1 cellular context compared by ENCODE assay signal in the genomic region with DNA sequence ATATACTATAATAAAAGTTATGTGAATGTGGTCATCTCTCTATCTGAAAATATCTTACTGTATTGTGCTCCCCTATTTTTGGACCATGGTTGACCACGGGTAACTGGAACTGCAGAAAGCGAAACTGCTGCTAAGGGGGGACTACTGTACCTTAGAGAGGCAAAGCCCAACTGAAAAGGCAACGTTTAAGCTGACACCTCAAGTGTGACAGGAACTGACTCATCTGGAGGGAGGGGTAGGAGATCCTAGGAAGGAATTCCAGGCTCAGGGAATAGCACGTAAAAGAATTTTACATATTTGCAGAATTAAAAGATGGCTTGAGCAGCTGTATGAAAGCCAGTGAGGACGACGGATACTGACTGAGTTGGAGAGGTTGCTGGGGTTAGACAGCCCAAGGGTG.
TF ChIP-seq lines count a peak whose summit lies in the region.

No MANE protein-coding gene starts in this region.

TF ChIP-seq in HepG2, 621 proteins besides CTCF, POLR2A, EP300 and RAD21 (continued from another document and continues in another):
- TF ChIP-seq, protein P1, sequence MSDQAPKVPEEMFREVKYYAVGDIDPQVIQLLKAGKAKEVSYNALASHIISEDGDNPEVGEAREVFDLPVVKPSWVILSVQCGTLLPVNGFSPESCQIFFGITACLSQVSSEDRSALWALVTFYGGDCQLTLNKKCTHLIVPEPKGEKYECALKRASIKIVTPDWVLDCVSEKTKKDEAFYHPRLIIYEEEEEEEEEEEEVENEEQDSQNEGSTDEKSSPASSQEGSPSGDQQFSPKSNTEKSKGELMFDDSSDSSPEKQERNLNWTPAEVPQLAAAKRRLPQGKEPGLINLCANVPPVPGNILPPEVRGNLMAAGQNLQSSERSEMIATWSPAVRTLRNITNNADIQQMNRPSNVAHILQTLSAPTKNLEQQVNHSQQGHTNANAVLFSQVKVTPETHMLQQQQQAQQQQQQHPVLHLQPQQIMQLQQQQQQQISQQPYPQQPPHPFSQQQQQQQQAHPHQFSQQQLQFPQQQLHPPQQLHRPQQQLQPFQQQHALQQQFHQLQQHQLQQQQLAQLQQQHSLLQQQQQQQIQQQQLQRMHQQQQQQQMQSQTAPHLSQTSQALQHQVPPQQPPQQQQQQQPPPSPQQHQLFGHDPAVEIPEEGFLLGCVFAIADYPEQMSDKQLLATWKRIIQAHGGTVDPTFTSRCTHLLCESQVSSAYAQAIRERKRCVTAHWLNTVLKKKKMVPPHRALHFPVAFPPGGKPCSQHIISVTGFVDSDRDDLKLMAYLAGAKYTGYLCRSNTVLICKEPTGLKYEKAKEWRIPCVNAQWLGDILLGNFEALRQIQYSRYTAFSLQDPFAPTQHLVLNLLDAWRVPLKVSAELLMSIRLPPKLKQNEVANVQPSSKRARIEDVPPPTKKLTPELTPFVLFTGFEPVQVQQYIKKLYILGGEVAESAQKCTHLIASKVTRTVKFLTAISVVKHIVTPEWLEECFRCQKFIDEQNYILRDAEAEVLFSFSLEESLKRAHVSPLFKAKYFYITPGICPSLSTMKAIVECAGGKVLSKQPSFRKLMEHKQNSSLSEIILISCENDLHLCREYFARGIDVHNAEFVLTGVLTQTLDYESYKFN (CRISPR knock-in tag; conservative IDR thresholded peaks at IDR 0.05): peak; percentile 55
- TF ChIP-seq, protein P2, sequence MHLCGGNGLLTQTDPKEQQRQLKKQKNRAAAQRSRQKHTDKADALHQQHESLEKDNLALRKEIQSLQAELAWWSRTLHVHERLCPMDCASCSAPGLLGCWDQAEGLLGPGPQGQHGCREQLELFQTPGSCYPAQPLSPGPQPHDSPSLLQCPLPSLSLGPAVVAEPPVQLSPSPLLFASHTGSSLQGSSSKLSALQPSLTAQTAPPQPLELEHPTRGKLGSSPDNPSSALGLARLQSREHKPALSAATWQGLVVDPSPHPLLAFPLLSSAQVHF (CRISPR knock-in tag; IDR thresholded peaks at IDR 0.05): no peak
- TF ChIP-seq ZSCAN20 (CRISPR knock-in tag; IDR thresholded peaks at IDR 0.05; ENCODE audit: borderline replicate concordance) (no peak), KMT2A (CRISPR knock-in tag; IDR thresholded peaks at IDR 0.05) (no peak), ZNF317 (CRISPR knock-in tag; IDR thresholded peaks at IDR 0.05) (no peak), JUN (CRISPR knock-in tag; IDR thresholded peaks at IDR 0.05) (no peak; the same call in 1 of the 2 replicates), ZNF883 (CRISPR knock-in tag; IDR thresholded peaks at IDR 0.05; ENCODE audit: not compliant biosample characterization) (no peak), ZNF260 (CRISPR knock-in tag; IDR thresholded peaks at IDR 0.05; ENCODE audit: borderline replicate concordance, low read depth) (no peak), ZNF629 (CRISPR knock-in tag; conservative IDR thresholded peaks at IDR 0.05) (no peak), ZNF510 (CRISPR knock-in tag; IDR thresholded peaks at IDR 0.05; ENCODE audit: low read depth) (no peak), KLF11 (CRISPR knock-in tag; IDR thresholded peaks at IDR 0.05) (no peak), ZNF878 (CRISPR knock-in tag; IDR thresholded peaks at IDR 0.05) (no peak), ZNF839 (CRISPR knock-in tag; IDR thresholded peaks at IDR 0.05; ENCODE audit: borderline replicate concordance) (no peak), ZNF773 (CRISPR knock-in tag; IDR thresholded peaks at IDR 0.05; ENCODE audit: borderline replicate concordance) (no peak)
- TF ChIP-seq, protein P3, sequence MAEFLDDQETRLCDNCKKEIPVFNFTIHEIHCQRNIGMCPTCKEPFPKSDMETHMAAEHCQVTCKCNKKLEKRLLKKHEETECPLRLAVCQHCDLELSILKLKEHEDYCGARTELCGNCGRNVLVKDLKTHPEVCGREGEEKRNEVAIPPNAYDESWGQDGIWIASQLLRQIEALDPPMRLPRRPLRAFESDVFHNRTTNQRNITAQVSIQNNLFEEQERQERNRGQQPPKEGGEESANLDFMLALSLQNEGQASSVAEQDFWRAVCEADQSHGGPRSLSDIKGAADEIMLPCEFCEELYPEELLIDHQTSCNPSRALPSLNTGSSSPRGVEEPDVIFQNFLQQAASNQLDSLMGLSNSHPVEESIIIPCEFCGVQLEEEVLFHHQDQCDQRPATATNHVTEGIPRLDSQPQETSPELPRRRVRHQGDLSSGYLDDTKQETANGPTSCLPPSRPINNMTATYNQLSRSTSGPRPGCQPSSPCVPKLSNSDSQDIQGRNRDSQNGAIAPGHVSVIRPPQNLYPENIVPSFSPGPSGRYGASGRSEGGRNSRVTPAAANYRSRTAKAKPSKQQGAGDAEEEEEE (CRISPR knock-in tag; IDR thresholded peaks at IDR 0.05; ENCODE audit: borderline replicate concordance): no peak
- TF ChIP-seq, protein P4, sequence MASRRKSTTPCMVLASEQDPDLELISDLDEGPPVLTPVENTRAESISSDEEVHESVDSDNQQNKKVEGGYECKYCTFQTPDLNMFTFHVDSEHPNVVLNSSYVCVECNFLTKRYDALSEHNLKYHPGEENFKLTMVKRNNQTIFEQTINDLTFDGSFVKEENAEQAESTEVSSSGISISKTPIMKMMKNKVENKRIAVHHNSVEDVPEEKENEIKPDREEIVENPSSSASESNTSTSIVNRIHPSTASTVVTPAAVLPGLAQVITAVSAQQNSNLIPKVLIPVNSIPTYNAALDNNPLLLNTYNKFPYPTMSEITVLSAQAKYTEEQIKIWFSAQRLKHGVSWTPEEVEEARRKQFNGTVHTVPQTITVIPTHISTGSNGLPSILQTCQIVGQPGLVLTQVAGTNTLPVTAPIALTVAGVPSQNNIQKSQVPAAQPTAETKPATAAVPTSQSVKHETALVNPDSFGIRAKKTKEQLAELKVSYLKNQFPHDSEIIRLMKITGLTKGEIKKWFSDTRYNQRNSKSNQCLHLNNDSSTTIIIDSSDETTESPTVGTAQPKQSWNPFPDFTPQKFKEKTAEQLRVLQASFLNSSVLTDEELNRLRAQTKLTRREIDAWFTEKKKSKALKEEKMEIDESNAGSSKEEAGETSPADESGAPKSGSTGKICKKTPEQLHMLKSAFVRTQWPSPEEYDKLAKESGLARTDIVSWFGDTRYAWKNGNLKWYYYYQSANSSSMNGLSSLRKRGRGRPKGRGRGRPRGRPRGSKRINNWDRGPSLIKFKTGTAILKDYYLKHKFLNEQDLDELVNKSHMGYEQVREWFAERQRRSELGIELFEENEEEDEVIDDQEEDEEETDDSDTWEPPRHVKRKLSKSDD (CRISPR knock-in tag; IDR thresholded peaks at IDR 0.05; ENCODE audit: low read depth): no peak
- TF ChIP-seq, protein P5, sequence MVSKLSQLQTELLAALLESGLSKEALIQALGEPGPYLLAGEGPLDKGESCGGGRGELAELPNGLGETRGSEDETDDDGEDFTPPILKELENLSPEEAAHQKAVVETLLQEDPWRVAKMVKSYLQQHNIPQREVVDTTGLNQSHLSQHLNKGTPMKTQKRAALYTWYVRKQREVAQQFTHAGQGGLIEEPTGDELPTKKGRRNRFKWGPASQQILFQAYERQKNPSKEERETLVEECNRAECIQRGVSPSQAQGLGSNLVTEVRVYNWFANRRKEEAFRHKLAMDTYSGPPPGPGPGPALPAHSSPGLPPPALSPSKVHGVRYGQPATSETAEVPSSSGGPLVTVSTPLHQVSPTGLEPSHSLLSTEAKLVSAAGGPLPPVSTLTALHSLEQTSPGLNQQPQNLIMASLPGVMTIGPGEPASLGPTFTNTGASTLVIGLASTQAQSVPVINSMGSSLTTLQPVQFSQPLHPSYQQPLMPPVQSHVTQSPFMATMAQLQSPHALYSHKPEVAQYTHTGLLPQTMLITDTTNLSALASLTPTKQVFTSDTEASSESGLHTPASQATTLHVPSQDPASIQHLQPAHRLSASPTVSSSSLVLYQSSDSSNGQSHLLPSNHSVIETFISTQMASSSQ (IDR thresholded peaks at IDR 0.05; ENCODE audit: low read depth): no peak
- TF ChIP-seq, protein P5 (CRISPR knock-in tag; IDR thresholded peaks at IDR 0.05; ENCODE audit: borderline replicate concordance): no peak
- TF ChIP-seq, protein P6, sequence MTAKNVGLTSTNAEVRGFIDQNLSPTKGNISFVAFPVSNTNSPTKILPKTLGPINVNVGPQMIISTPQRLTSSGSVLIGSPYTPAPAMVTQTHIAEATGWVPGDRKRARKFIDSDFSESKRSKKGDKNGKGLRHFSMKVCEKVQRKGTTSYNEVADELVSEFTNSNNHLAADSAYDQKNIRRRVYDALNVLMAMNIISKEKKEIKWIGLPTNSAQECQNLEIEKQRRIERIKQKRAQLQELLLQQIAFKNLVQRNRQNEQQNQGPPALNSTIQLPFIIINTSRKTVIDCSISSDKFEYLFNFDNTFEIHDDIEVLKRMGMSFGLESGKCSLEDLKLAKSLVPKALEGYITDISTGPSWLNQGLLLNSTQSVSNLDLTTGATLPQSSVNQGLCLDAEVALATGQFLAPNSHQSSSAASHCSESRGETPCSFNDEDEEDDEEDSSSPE (CRISPR knock-in tag; IDR thresholded peaks at IDR 0.05): no peak
- TF ChIP-seq, protein P7, sequence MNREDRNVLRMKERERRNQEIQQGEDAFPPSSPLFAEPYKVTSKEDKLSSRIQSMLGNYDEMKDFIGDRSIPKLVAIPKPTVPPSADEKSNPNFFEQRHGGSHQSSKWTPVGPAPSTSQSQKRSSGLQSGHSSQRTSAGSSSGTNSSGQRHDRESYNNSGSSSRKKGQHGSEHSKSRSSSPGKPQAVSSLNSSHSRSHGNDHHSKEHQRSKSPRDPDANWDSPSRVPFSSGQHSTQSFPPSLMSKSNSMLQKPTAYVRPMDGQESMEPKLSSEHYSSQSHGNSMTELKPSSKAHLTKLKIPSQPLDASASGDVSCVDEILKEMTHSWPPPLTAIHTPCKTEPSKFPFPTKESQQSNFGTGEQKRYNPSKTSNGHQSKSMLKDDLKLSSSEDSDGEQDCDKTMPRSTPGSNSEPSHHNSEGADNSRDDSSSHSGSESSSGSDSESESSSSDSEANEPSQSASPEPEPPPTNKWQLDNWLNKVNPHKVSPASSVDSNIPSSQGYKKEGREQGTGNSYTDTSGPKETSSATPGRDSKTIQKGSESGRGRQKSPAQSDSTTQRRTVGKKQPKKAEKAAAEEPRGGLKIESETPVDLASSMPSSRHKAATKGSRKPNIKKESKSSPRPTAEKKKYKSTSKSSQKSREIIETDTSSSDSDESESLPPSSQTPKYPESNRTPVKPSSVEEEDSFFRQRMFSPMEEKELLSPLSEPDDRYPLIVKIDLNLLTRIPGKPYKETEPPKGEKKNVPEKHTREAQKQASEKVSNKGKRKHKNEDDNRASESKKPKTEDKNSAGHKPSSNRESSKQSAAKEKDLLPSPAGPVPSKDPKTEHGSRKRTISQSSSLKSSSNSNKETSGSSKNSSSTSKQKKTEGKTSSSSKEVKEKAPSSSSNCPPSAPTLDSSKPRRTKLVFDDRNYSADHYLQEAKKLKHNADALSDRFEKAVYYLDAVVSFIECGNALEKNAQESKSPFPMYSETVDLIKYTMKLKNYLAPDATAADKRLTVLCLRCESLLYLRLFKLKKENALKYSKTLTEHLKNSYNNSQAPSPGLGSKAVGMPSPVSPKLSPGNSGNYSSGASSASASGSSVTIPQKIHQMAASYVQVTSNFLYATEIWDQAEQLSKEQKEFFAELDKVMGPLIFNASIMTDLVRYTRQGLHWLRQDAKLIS (CRISPR knock-in tag; IDR thresholded peaks at IDR 0.05): no peak
- TF ChIP-seq, protein P8, sequence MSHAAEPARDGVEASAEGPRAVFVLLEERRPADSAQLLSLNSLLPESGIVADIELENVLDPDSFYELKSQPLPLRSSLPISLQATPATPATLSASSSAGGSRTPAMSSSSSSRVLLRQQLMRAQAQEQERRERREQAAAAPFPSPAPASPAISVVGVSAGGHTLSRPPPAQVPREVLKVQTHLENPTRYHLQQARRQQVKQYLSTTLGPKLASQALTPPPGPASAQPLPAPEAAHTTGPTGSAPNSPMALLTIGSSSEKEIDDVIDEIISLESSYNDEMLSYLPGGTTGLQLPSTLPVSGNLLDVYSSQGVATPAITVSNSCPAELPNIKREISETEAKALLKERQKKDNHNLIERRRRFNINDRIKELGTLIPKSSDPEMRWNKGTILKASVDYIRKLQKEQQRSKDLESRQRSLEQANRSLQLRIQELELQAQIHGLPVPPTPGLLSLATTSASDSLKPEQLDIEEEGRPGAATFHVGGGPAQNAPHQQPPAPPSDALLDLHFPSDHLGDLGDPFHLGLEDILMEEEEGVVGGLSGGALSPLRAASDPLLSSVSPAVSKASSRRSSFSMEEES (CRISPR knock-in tag; IDR thresholded peaks at IDR 0.05): no peak
- TF ChIP-seq, protein P9, sequence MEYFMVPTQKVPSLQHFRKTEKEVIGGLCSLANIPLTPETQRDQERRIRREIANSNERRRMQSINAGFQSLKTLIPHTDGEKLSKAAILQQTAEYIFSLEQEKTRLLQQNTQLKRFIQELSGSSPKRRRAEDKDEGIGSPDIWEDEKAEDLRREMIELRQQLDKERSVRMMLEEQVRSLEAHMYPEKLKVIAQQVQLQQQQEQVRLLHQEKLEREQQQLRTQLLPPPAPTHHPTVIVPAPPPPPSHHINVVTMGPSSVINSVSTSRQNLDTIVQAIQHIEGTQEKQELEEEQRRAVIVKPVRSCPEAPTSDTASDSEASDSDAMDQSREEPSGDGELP (IDR thresholded peaks at IDR 0.05; ENCODE audit: borderline replicate concordance, low read depth): no peak
- TF ChIP-seq, protein P10, sequence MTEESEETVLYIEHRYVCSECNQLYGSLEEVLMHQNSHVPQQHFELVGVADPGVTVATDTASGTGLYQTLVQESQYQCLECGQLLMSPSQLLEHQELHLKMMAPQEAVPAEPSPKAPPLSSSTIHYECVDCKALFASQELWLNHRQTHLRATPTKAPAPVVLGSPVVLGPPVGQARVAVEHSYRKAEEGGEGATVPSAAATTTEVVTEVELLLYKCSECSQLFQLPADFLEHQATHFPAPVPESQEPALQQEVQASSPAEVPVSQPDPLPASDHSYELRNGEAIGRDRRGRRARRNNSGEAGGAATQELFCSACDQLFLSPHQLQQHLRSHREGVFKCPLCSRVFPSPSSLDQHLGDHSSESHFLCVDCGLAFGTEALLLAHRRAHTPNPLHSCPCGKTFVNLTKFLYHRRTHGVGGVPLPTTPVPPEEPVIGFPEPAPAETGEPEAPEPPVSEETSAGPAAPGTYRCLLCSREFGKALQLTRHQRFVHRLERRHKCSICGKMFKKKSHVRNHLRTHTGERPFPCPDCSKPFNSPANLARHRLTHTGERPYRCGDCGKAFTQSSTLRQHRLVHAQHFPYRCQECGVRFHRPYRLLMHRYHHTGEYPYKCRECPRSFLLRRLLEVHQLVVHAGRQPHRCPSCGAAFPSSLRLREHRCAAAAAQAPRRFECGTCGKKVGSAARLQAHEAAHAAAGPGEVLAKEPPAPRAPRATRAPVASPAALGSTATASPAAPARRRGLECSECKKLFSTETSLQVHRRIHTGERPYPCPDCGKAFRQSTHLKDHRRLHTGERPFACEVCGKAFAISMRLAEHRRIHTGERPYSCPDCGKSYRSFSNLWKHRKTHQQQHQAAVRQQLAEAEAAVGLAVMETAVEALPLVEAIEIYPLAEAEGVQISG (CRISPR knock-in tag; IDR thresholded peaks at IDR 0.05): no peak
